In genomic region chr2:86750240-86750839, GRCh38 we compare ENCODE assay signal across 1 cellular context.
TF ChIP-seq lines count a peak whose summit lies in the region.

No MANE protein-coding gene starts in this region.

TF ChIP-seq in HepG2, 621 proteins besides CTCF, POLR2A, EP300 and RAD21:
- TF ChIP-seq ZUFSP (CRISPR knock-in tag; IDR thresholded peaks at IDR 0.05; ENCODE audit: borderline replicate concordance) (no peak), GMEB1 (CRISPR knock-in tag; IDR thresholded peaks at IDR 0.05; ENCODE audit: borderline replicate concordance) (no peak), DRAP1 (CRISPR knock-in tag; IDR thresholded peaks at IDR 0.05) (no peak), ZNF510 (CRISPR knock-in tag; IDR thresholded peaks at IDR 0.05; ENCODE audit: low read depth) (no peak), ZNF136 (CRISPR knock-in tag; IDR thresholded peaks at IDR 0.05; ENCODE audit: low read depth) (peak; percentile 57; the same call in 1 of the 2 replicates), ATF7 (IDR thresholded peaks at IDR 0.05) (no peak), ATF7 (CRISPR knock-in tag; IDR thresholded peaks at IDR 0.05) (no peak), ZNF850 (CRISPR knock-in tag; conservative IDR thresholded peaks at IDR 0.05) (no peak), ZNF10 (CRISPR knock-in tag; IDR thresholded peaks at IDR 0.05; ENCODE audit: borderline replicate concordance, low read depth) (no peak), PAXIP1 (CRISPR knock-in tag; conservative IDR thresholded peaks at IDR 0.05) (no peak), ZNF317 (CRISPR knock-in tag; IDR thresholded peaks at IDR 0.05) (peak; percentile 100), IKZF1 (IDR thresholded peaks at IDR 0.05) (no peak), ZNF230 (CRISPR knock-in tag; IDR thresholded peaks at IDR 0.05) (no peak), DR1 (CRISPR knock-in tag; IDR thresholded peaks at IDR 0.05) (no peak), NFYC (CRISPR knock-in tag; IDR thresholded peaks at IDR 0.05) (no peak), ZNF280D (CRISPR knock-in tag; IDR thresholded peaks at IDR 0.05) (peak; percentile 41; the same call in 1 of the 2 replicates), STAT6 (CRISPR knock-in tag; IDR thresholded peaks at IDR 0.05; ENCODE audit: borderline replicate concordance) (no peak), HOXA9 (CRISPR knock-in tag; IDR thresholded peaks at IDR 0.05; ENCODE audit: borderline replicate concordance) (no peak)
